Comparison of ENCODE assay signal across 14 cellular contexts in the genomic region with DNA sequence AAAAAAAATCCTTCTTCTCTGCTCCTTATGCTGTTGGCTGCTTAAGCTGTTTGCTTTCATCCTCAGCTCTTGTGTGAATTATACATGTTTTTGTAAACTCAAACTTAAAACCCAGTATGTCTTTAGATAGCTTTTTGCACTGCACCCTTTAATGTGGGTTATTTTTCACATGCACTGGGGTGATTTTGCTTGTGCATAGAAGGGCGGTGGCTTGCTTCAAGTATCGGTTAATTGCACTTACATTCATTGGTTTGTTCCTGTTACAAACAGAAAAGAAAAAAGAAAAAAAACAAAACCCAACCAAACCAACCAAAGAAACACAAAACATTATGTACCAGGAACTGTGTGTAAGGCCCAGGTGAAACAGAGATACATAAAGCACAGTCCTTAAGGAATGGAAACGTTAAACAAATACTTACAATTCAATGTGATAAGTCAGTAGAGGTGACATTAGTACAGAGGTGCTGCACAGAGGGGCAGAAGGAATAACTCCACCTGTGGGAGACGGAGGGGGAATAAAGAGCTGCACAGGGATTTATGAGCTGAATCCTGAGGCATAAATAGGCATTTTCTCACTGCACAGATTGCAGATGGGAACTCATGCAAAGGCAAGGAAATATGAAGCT.
DNase-seq lines count a peak whose midpoint lies in the region; ATAC-seq and TF ChIP-seq lines count a peak whose summit lies in the region.
"Had no signal": no experiment of that assay in that cellular context is flagged by ENCODE, and none has a peak within 500 bp of the region (broad histone marks: within the 10 kb centered on the region; RNA-seq: fewer than 3 reads in every experiment).

No MANE protein-coding gene starts in this region.

- intact Hi-C loops in Right ventricle myocardium superior (cut with DNase I) (no loop called here), mucosa of descending colon (cut with DNase I, micrococcal nuclease) (no loop called here), esophagus muscularis mucosa (cut with DNase I) (no loop called here)

- H3K4me1 ChIP-seq in right atrium auricular region = no peaks in the 10 kb centered on the region
- no peaks in the 10 kb centered on the region for H3K4me1 ChIP-seq in mucosa of descending colon (ENCODE audit: low read depth)
- H3K4me1 ChIP-seq in esophagus muscularis mucosa = peaks cover 0 to 9% (median 4%) of the 10 kb centered on the region in 4 donors
- H3K4me1 ChIP-seq: BE2C, Caco-2 had no signal

- no peak for TF ChIP-seq EP300 in esophagus muscularis mucosa (IDR thresholded peaks at IDR 0.05)

- peak; percentile 61 for DNase-seq in DMS79 treated with DMSO at 0.1 percent for 48 hours (lab: John Stamatoyannopoulos, UW)
- no peak for DNase-seq in DMS79 (lab: John Stamatoyannopoulos, UW)
- DNase-seq in right atrium auricular region (ENCODE audit: low spot score) = peak; percentile 4
- DNase-seq in Right ventricle myocardium superior = no peak
- peak; percentile 41 for DNase-seq in NCI-H748 treated with DMSO at 0.1 percent for 48 hours (lab: John Stamatoyannopoulos, UW)
- DNase-seq in mucosa of descending colon = no peak
- DNase-seq in NCI-H1930 (lab: John Stamatoyannopoulos, UW) = no peak
- DNase-seq in esophagus muscularis mucosa (ENCODE audit: extremely low spot score) = no peak
- DNase-seq: HFFc6, SIG-M5 had no signal

- H3K4me3 ChIP-seq in right atrium auricular region (no peak overlapping the region), mucosa of descending colon (no peak overlapping the region), esophagus muscularis mucosa (no peak overlapping the region)

- TF ChIP-seq CTCF in right atrium auricular region (IDR thresholded peaks at IDR 0.05) = no peak
- no peak for TF ChIP-seq CTCF in mucosa of descending colon (IDR thresholded peaks at IDR 0.05)
- no peak for TF ChIP-seq CTCF in esophagus muscularis mucosa (IDR thresholded peaks at IDR 0.05)

- no peak for ATAC-seq in Right ventricle myocardium superior (ENCODE audit: poor library complexity)
- peak; percentile 40 for ATAC-seq in mucosa of descending colon

- H3K27ac ChIP-seq in right atrium auricular region (no peak overlapping the region), esophagus muscularis mucosa (replicated peaks in 1 of 4) (no peak overlapping the region)
- H3K27ac ChIP-seq: 22Rv1, KMS-11 had no signal

- TF ChIP-seq POLR2A in esophagus muscularis mucosa (IDR thresholded peaks at IDR 0.05; ENCODE audit: low read depth) = no peak

- WGBS in esophagus muscularis mucosa = 79% methylated on average over 4 of the region's 4 CpGs

- H3K9me3 ChIP-seq in right atrium auricular region (no peaks in the 10 kb centered on the region), mucosa of descending colon (no peaks in the 10 kb centered on the region), esophagus muscularis mucosa (no peaks in the 10 kb centered on the region)
- H3K9me3 ChIP-seq: BE2C, Caco-2 had no signal

- H3K27me3 ChIP-seq in right atrium auricular region (no peaks in the 10 kb centered on the region), esophagus muscularis mucosa (no peaks in the 10 kb centered on the region)
- H3K27me3 ChIP-seq: BE2C had no signal

- H3K36me3 ChIP-seq in right atrium auricular region = no peaks in the 10 kb centered on the region
- no peaks in the 10 kb centered on the region for H3K36me3 ChIP-seq in mucosa of descending colon (ENCODE audit: low read depth)
- H3K36me3 ChIP-seq in esophagus muscularis mucosa = no peaks in the 10 kb centered on the region
- H3K36me3 ChIP-seq: BE2C had no signal

Comparison
In these comparisons a context has a peak if more than half of its experiments do, and no peak if none do; other contexts are left out.
1. DNase-seq: peak in DMS79 treated with DMSO at 0.1 percent for 48 hours (single experiment), right atrium auricular region (single experiment) and NCI-H748 treated with DMSO at 0.1 percent for 48 hours (single experiment); none in DMS79 (single experiment), Right ventricle myocardium superior (single experiment), mucosa of descending colon (0 of 3), NCI-H1930 (0 of 2) and esophagus muscularis mucosa (single experiment).